ENCODE assay signal across 1 cellular context in the genomic region with DNA sequence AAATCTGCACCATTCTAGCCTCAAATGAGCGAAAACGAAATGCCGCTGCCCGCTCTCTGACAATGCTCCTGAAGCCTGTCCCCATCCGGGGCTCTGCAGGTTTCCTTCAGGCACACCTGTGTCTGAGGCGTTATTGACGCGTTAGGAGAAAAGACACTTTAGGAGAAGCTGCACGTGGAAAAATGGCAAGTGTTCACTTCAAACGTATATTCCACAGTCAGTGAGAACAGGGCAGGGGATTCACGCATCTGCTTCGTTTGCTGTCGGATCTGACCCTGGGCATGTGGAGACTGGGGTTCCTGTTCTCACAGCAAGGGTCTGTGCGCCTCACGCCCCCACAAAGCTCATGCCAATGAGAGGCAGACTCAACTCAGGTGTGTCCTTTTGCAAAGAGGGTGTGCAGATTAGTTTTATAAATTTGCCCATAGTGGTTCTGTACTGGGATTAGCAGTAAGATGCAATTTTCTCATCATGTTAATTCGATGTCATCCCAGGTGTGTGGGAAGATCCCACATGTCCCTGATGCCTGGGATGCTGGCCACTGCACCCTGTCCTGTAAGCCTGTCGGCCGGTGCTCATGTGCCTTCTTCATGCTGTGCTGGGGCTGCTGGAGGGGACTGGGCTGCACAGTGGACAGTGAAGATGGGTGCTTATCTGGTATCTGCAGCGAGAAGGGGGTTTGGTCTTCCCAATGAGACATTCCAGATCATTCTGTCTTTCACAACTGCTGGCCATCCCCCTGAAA.
TF ChIP-seq lines count a peak whose summit lies in the region.

No MANE protein-coding gene starts in this region.

TF ChIP-seq in K562, 482 proteins besides CTCF, POLR2A, EP300 and RAD21 (continued from another document):
- TF ChIP-seq, protein P1, sequence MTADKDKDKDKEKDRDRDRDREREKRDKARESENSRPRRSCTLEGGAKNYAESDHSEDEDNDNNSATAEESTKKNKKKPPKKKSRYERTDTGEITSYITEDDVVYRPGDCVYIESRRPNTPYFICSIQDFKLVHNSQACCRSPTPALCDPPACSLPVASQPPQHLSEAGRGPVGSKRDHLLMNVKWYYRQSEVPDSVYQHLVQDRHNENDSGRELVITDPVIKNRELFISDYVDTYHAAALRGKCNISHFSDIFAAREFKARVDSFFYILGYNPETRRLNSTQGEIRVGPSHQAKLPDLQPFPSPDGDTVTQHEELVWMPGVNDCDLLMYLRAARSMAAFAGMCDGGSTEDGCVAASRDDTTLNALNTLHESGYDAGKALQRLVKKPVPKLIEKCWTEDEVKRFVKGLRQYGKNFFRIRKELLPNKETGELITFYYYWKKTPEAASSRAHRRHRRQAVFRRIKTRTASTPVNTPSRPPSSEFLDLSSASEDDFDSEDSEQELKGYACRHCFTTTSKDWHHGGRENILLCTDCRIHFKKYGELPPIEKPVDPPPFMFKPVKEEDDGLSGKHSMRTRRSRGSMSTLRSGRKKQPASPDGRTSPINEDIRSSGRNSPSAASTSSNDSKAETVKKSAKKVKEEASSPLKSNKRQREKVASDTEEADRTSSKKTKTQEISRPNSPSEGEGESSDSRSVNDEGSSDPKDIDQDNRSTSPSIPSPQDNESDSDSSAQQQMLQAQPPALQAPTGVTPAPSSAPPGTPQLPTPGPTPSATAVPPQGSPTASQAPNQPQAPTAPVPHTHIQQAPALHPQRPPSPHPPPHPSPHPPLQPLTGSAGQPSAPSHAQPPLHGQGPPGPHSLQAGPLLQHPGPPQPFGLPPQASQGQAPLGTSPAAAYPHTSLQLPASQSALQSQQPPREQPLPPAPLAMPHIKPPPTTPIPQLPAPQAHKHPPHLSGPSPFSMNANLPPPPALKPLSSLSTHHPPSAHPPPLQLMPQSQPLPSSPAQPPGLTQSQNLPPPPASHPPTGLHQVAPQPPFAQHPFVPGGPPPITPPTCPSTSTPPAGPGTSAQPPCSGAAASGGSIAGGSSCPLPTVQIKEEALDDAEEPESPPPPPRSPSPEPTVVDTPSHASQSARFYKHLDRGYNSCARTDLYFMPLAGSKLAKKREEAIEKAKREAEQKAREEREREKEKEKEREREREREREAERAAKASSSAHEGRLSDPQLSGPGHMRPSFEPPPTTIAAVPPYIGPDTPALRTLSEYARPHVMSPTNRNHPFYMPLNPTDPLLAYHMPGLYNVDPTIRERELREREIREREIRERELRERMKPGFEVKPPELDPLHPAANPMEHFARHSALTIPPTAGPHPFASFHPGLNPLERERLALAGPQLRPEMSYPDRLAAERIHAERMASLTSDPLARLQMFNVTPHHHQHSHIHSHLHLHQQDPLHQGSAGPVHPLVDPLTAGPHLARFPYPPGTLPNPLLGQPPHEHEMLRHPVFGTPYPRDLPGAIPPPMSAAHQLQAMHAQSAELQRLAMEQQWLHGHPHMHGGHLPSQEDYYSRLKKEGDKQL (CRISPR knock-in tag; IDR thresholded peaks at IDR 0.05; ENCODE audit: borderline replicate concordance), result no peak
- TF ChIP-seq TSC22D4 (tag; IDR thresholded peaks at IDR 0.05), result no peak
- TF ChIP-seq DNMT1 (IDR thresholded peaks at IDR 0.05), result no peak
- no peak for TF ChIP-seq TGIF2 (CRISPR knock-in tag; IDR thresholded peaks at IDR 0.05)
- no peak for TF ChIP-seq ZNF561 (CRISPR knock-in tag; conservative IDR thresholded peaks at IDR 0.05)
- no peak for TF ChIP-seq BRCA1 (IDR thresholded peaks at IDR 0.05)
- TF ChIP-seq BRCA1 (CRISPR knock-in tag; IDR thresholded peaks at IDR 0.05), result no peak
- TF ChIP-seq, protein P2, sequence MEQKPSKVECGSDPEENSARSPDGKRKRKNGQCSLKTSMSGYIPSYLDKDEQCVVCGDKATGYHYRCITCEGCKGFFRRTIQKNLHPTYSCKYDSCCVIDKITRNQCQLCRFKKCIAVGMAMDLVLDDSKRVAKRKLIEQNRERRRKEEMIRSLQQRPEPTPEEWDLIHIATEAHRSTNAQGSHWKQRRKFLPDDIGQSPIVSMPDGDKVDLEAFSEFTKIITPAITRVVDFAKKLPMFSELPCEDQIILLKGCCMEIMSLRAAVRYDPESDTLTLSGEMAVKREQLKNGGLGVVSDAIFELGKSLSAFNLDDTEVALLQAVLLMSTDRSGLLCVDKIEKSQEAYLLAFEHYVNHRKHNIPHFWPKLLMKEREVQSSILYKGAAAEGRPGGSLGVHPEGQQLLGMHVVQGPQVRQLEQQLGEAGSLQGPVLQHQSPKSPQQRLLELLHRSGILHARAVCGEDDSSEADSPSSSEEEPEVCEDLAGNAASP (IDR thresholded peaks at IDR 0.05), result no peak
